ENCODE assay signal across 21 cellular contexts in genomic region chr13:24460256-24460655, GRCh38. TPM values are rescaled to one million over a fixed set of nuclear protein-coding genes. Genes with fewer than 3 reads are reported as not detected.
DNase-seq lines count a peak whose midpoint lies in the region; ATAC-seq lines count a peak whose summit lies in the region.
"Had no signal": no experiment of that assay in that cellular context is flagged by ENCODE, and none has a peak within 500 bp of the region (broad histone marks: within the 10 kb centered on the region; RNA-seq: fewer than 3 reads in every experiment).

No MANE protein-coding gene starts in this region.

- H3K9ac ChIP-seq in SK-N-MC (ENCODE audit: insufficient read length) (no peak overlapping the region), GM23248 (no peak overlapping the region)
- H3K9ac ChIP-seq: BLaER1 treated with 17β-estradiol and CSF1 and Interleukin-3, amounts not matched to agents 10 nM and 100 nM had no signal

- H4K20me1 ChIP-seq in GM23248 (ENCODE audit: insufficient read depth): peaks cover 4% of the 10 kb centered on the region; the same call in 1 of the 2 replicates

- no peak overlapping the region for H2AFZ ChIP-seq in GM23248

- H3K27ac ChIP-seq in CD4-positive, CD25-positive, alpha-beta regulatory T cell (ENCODE audit: insufficient read depth, low read length, poor library complexity, severe bottlenecking): no peak overlapping the region
- peak overlapping the region; percentile 85; the same call in 1 of the 2 replicates for H3K27ac ChIP-seq in SK-N-MC
- H3K27ac ChIP-seq in GM23248: no peak overlapping the region
- H3K27ac ChIP-seq: 22Rv1; BLaER1 treated with 17β-estradiol and CSF1 and Interleukin-3, amounts not matched to agents 10 nM and 100 nM had no signal

- peaks cover 24 to 32% (median 31%) of the 10 kb centered on the region in 4 donors for H3K4me1 Mint-ChIP-seq in CD4-positive, CD25-positive, alpha-beta regulatory T cell

- H3F3A ChIP-seq in GM23248 (ENCODE audit: insufficient read depth): peaks cover 15% of the 10 kb centered on the region

- intact Hi-C loops in sciatic nerve (cut with DNase I): no loop called here
- intact Hi-C loops in Right ventricle myocardium inferior (cut with DNase I): no loop called here

- peaks cover 0 to under 1% (median 0%) of the 10 kb centered on the region in 7 donors for H3K9me3 Mint-ChIP-seq in CD4-positive, CD25-positive, alpha-beta regulatory T cell
- H3K9me3 Mint-ChIP-seq: CD14-positive monocyte; CD4-positive, alpha-beta memory T cell had no signal

- no peak overlapping the region for H3K4me3 Mint-ChIP-seq in CD4-positive, CD25-positive, alpha-beta regulatory T cell
- H3K4me3 Mint-ChIP-seq: CD14-positive monocyte had no signal

- WGBS in GM23248 (ENCODE audit: low coverage in 1 of 2, low lambda C conversion rate in 2 of 2, missing lambda C conversion rate in 2 of 2), 2 experiments: 42 to 52% methylated on average over 4 to 5 of the region's 6 CpGs

- H3K36me3 ChIP-seq in CD4-positive, CD25-positive, alpha-beta regulatory T cell (ENCODE audit: control insufficient read depth, insufficient read depth, low read length): peaks cover 57% of the 10 kb centered on the region
- H3K36me3 ChIP-seq in SK-N-MC (ENCODE audit: insufficient read depth, low read length): peaks cover 39% of the 10 kb centered on the region
- H3K36me3 ChIP-seq in GM23248 (ENCODE audit: low read depth): peaks cover 22% of the 10 kb centered on the region
- H3K36me3 ChIP-seq: BE2C had no signal

- H3K36me3 Mint-ChIP-seq in CD4-positive, CD25-positive, alpha-beta regulatory T cell: peaks cover 42% of the 10 kb centered on the region

- no peaks in the 10 kb centered on the region for H3K9me3 ChIP-seq in CD4-positive, CD25-positive, alpha-beta regulatory T cell (ENCODE audit: control insufficient read depth in 2 of 2, low read length in 2 of 2)
- H3K9me3 ChIP-seq in SK-N-MC (ENCODE audit: low read depth, low read length) (no peaks in the 10 kb centered on the region), GM23248 (ENCODE audit: low read depth) (no peaks in the 10 kb centered on the region)
- H3K9me3 ChIP-seq: BE2C; BLaER1 treated with 17β-estradiol and CSF1 and Interleukin-3, amounts not matched to agents 10 nM and 100 nM had no signal

- in situ Hi-C loops in GM23248 (cut with MboI): no loop called here

- no peaks in the 10 kb centered on the region for H3K4me1 ChIP-seq in CD4-positive, CD25-positive, alpha-beta regulatory T cell (ENCODE audit: control insufficient read depth, insufficient read depth, low read length, poor library complexity, severe bottlenecking)
- peaks cover 16% of the 10 kb centered on the region for H3K4me1 ChIP-seq in GM23248 (ENCODE audit: insufficient read depth)
- H3K4me1 ChIP-seq: BE2C had no signal

- DNase-seq in CD4-positive, CD25-positive, alpha-beta regulatory T cell: no peak
- no peak for DNase-seq in SK-N-MC (ENCODE audit: low read depth, low spot score)
- no peak for DNase-seq in left lobe of liver (ENCODE audit: low spot score)
- no peak for DNase-seq in sciatic nerve (ENCODE audit: low spot score)
- DNase-seq in OCI-M1 (lab: John Stamatoyannopoulos, UW): no peak
- DNase-seq in Right ventricle myocardium inferior (ENCODE audit: missing footprints): no peak
- DNase-seq in UCSD-AML1 (lab: John Stamatoyannopoulos, UW; ENCODE audit: unreplicated experiment): no peak
- no peak for DNase-seq in GM23248
- DNase-seq: AML-193; BE2C; Calu3; CD4-positive, alpha-beta memory T cell; COR-L47; DMS53; DMS79 treated with DMSO at 0.1 percent for 48 hours; GF-D8; H7; HCEC 1CT had no signal

- H3K27me3 Mint-ChIP-seq in CD4-positive, CD25-positive, alpha-beta regulatory T cell: no peaks in the 10 kb centered on the region
- H3K27me3 Mint-ChIP-seq: CD4-positive, alpha-beta memory T cell had no signal

- ATAC-seq in CD4-positive, CD25-positive, alpha-beta regulatory T cell (ENCODE audit: low read depth in 2 of 2): no peak
- ATAC-seq in left lobe of liver: peak; percentile 19
- peak; percentile 42 for ATAC-seq in sciatic nerve
- no peak for ATAC-seq in Right ventricle myocardium inferior

- no peaks in the 10 kb centered on the region for H3K9me2 ChIP-seq in GM23248 (ENCODE audit: insufficient read depth)

- no peaks in the 10 kb centered on the region for H3K79me2 ChIP-seq in GM23248 (ENCODE audit: insufficient read depth)

- no peaks in the 10 kb centered on the region for H3K27me3 ChIP-seq in CD4-positive, CD25-positive, alpha-beta regulatory T cell (ENCODE audit: control insufficient read depth, insufficient read depth, low read length)
- H3K27me3 ChIP-seq in GM23248 (replicated peaks; ENCODE audit: insufficient read depth): no peaks in the 10 kb centered on the region
- H3K27me3 ChIP-seq: BE2C; BLaER1 treated with 17β-estradiol and CSF1 and Interleukin-3, amounts not matched to agents 10 nM and 100 nM had no signal

- no peak overlapping the region for H3K4me3 ChIP-seq in CD4-positive, CD25-positive, alpha-beta regulatory T cell (ENCODE audit: low read depth, low read length)
- H3K4me3 ChIP-seq in SK-N-MC (peak overlapping the region; percentile 58; the same call in 1 of the 2 replicates), GM23248 (no peak overlapping the region)
- H3K4me3 ChIP-seq: BLaER1 treated with 17β-estradiol and CSF1 and Interleukin-3, amounts not matched to agents 10 nM and 100 nM had no signal

- H3K4me2 ChIP-seq in GM23248 (ENCODE audit: unreplicated experiment): no peak overlapping the region
- H3K4me2 ChIP-seq: BLaER1 treated with 17β-estradiol and CSF1 and Interleukin-3, amounts not matched to agents 10 nM and 100 nM had no signal

- peak overlapping the region in 2 of 3 donors; percentile 46 to 82 for H3K27ac Mint-ChIP-seq in CD4-positive, CD25-positive, alpha-beta regulatory T cell

RNA-seq across cellular contexts. Expression of gene PARP4, which starts 52.3 kb away (rescaled TPM):
- 63.7 TPM for total RNA-seq in CD4-positive, CD25-positive, alpha-beta regulatory T cell
- 10 to 100 TPM; 61.4 to 71.8 (median 67.0) TPM for polyA plus RNA-seq in CD4-positive, CD25-positive, alpha-beta regulatory T cell
- 23.1 TPM for total RNA-seq in left lobe of liver
- total RNA-seq in sciatic nerve: 49.0 TPM
- 26.0 TPM for total RNA-seq in Right ventricle myocardium inferior
- 31.6 and 35.5 TPM in 2 replicates for total RNA-seq in GM23248 (2014; rRNA removed; shearing (Covaris generic))
- polyA plus RNA-seq in GM23248 (2016; fragmentation: Nextera tagmentation; extraction: Ambion mirVana): 21.8 and 22.4 TPM in 2 replicates

Comparison
In these comparisons a context has a peak if more than half of its experiments do, and no peak if none do; other contexts are left out.
1. ATAC-seq: peak in left lobe of liver (single experiment) and sciatic nerve (single experiment); none in CD4-positive, CD25-positive, alpha-beta regulatory T cell (0 of 2) and Right ventricle myocardium inferior (single experiment).